Comparison of ENCODE assay signal across 8 cellular contexts in genomic region chr19:55253842-55254624, GRCh38. TPM values are rescaled to one million over a fixed set of nuclear protein-coding genes. Genes with fewer than 3 reads are reported as not detected.
DNase-seq lines count a peak whose midpoint lies in the region; ATAC-seq and TF ChIP-seq lines count a peak whose summit lies in the region.

No MANE protein-coding gene starts in this region.

- TF ChIP-seq EP300 in suprapubic skin (IDR thresholded peaks at IDR 0.05), result no peak

- H3K27ac Mint-ChIP-seq in activated T-cell treated with anti-CD3 and anti-CD28 coated beads, Interleukin-2, amount 50 U/mL, for 24 hours, result peak overlapping the region; percentile 97

- H3K4me1 Mint-ChIP-seq in activated T-cell treated with anti-CD3 and anti-CD28 coated beads, Interleukin-2, amount 50 U/mL, for 24 hours (ENCODE audit: low read depth), result peaks cover 70% of the 10 kb centered on the region

- H3K4me3 ChIP-seq in GM08714 (ENCODE audit: low read length), result peak overlapping the region; percentile 92; the same call in 1 of the 2 replicates
- peak overlapping the region in 1 of 2 donors; percentile 44 for H3K4me3 ChIP-seq in left lung
- H3K4me3 ChIP-seq in suprapubic skin, result peak overlapping the region; percentile 39

- peak overlapping the region; percentile 97 for H3K4me3 Mint-ChIP-seq in activated T-cell treated with anti-CD3 and anti-CD28 coated beads, Interleukin-2, amount 50 U/mL, for 24 hours

- DNase-seq in NCI-H774 (lab: John Stamatoyannopoulos, UW) (peak; percentile 75), left lung (peak in 1 of 2 donors; percentile 77), suprapubic skin (ENCODE audit: low spot score in 2 of 2) (peak in 1 of 2 donors; percentile 69), D341Med (ENCODE audit: low spot score) (no peak), COLO829 (ENCODE audit: low spot score) (no peak)
- DNase-seq in activated T-cell treated with anti-CD3 and anti-CD28 coated beads, Interleukin-2, amount 50 U/mL, for 24 hours, result peak; percentile 78

- peaks cover 0 to 11% of the 10 kb centered on the region in 2 donors for H3K36me3 ChIP-seq in left lung
- no peaks in the 10 kb centered on the region for H3K36me3 ChIP-seq in suprapubic skin

- no peaks in the 10 kb centered on the region for H3K27me3 Mint-ChIP-seq in activated T-cell treated with anti-CD3 and anti-CD28 coated beads, Interleukin-2, amount 50 U/mL, for 24 hours

- H3K36me3 Mint-ChIP-seq in activated T-cell treated with anti-CD3 and anti-CD28 coated beads, Interleukin-2, amount 50 U/mL, for 24 hours (ENCODE audit: low read depth), result peaks cover 88% of the 10 kb centered on the region

- H3K4me1 ChIP-seq in left lung (peaks cover 21 to 87% of the 10 kb centered on the region in 2 donors), suprapubic skin (peaks cover 74% of the 10 kb centered on the region)

- TF ChIP-seq CTCF in left lung (IDR thresholded peaks at IDR 0.05), result no peak
- TF ChIP-seq CTCF in suprapubic skin (IDR thresholded peaks at IDR 0.05), result no peak

- intact Hi-C loops in left lung (cut with DNase I), result no loop called here

- no peaks in the 10 kb centered on the region for H3K9me3 Mint-ChIP-seq in activated T-cell treated with anti-CD3 and anti-CD28 coated beads, Interleukin-2, amount 50 U/mL, for 24 hours

- 67% methylated on average over 18 of the region's 23 CpGs for WGBS in suprapubic skin

- TF ChIP-seq POLR2A in suprapubic skin (IDR thresholded peaks at IDR 0.05), result no peak

- ATAC-seq in GM21737 (IDR thresholded peaks at IDR 0.05; ENCODE audit: unreplicated experiment) (peak; percentile 31), left lung (no peak)

- H3K9me3 ChIP-seq in left lung, result no peaks in the 10 kb centered on the region
- H3K9me3 ChIP-seq in suprapubic skin, result no peaks in the 10 kb centered on the region

- H3K27ac ChIP-seq in left lung, result peak overlapping the region; percentile 73 to 96
- H3K27ac ChIP-seq in suprapubic skin, result peak overlapping the region; percentile 49

- H3K27me3 ChIP-seq in left lung, result no peaks in the 10 kb centered on the region
- H3K27me3 ChIP-seq in suprapubic skin, result no peaks in the 10 kb centered on the region

RNA-seq across cellular contexts. Expression of gene PPP6R1, which starts 4.8 kb away (rescaled TPM):
- 10 to 100 TPM; 56.0 to 81.8 TPM for total RNA-seq in left lung
- 10 to 100 TPM; 49.0 to 56.2 (median 51.3) TPM for total RNA-seq in suprapubic skin

RNA-seq across cellular contexts. Expression of gene TMEM86B, which starts 25.5 kb away (rescaled TPM):
- total RNA-seq in left lung (1 to 10 TPM; 1.9 to 2.7 TPM), suprapubic skin (1 to 10 TPM; 2.0 to 9.4 (median 4.2) TPM)

RNA-seq across cellular contexts. Expression of gene HSPBP1, which starts 25.9 kb away (rescaled TPM):
- 10 to 100 TPM; 23.8 to 31.0 TPM for total RNA-seq in left lung
- 10 to 100 TPM; 17.9 to 46.7 (median 36.7) TPM for total RNA-seq in suprapubic skin

RNA-seq across cellular contexts. Expression of gene BRSK1, which starts 29.8 kb away (rescaled TPM):
- total RNA-seq in left lung (1 to 10 TPM; 2.2 to 3.3 TPM), suprapubic skin (1 to 10 TPM in 3 of 4 donors, under 1 TPM in 1; 0.68 to 2.3 (median 1.6) TPM)

RNA-seq across cellular contexts. Expression of gene PTPRH, which starts 44.7 kb away (rescaled TPM):
- total RNA-seq in left lung, result under 1 TPM; 0.20 to 0.63 TPM
- 1 to 10 TPM in 2 of 4 donors, under 1 TPM in 1, not detected in 1; 0.34 to 1.4 (median 1.1) TPM for total RNA-seq in suprapubic skin

Comparison
In these comparisons a context has a peak if more than half of its experiments do, and no peak if none do; other contexts are left out.
1. DNase-seq: peak in NCI-H774 (single experiment) and activated T-cell treated with anti-CD3 and anti-CD28 coated beads, Interleukin-2, amount 50 U/mL, for 24 hours (single experiment); none in D341Med (single experiment) and COLO829 (single experiment).